ENCODE assay signal across 8 cellular contexts in genomic region chr2:151830966-151831365, GRCh38.
"Had no signal": no experiment of that assay in that cellular context is flagged by ENCODE, and none has a peak within 500 bp of the region (broad histone marks: within the 10 kb centered on the region; RNA-seq: fewer than 3 reads in every experiment).

No MANE protein-coding gene starts in this region.

- H3K9me3 ChIP-seq: HAP-1 had no signal

- H3K27ac Mint-ChIP-seq: HFFc6, IgD-negative memory B cell had no signal

- FAIRE-seq: HTR-8/SVneo had no signal

- H3K4me3 Mint-ChIP-seq: HFFc6, IgD-negative memory B cell had no signal

- DNase-seq: GM23248, GOT3, H7, HFFc6 had no signal

- H3K27ac ChIP-seq: GM23248 had no signal

- H3K36me3 Mint-ChIP-seq: IgD-negative memory B cell had no signal

- H3K9me3 Mint-ChIP-seq: HFFc6, IgD-negative memory B cell had no signal

- H3K27me3 Mint-ChIP-seq: IgD-negative memory B cell had no signal

- H2AFZ ChIP-seq: GM23248 had no signal

- H3K4me3 ChIP-seq: GM23248, HAP-1 had no signal

- H3K9ac ChIP-seq: GM23248 had no signal

- ATAC-seq: HCT116 had no signal
